9 cellular contexts compared by ENCODE assay signal in genomic region chr12:52023976-52024688, GRCh38. TPM values are rescaled to one million over a fixed set of nuclear protein-coding genes. Genes with fewer than 3 reads are reported as not detected.
DNase-seq lines count a peak whose midpoint lies in the region; ATAC-seq and TF ChIP-seq lines count a peak whose summit lies in the region.
"Had no signal": no experiment of that assay in that cellular context is flagged by ENCODE, and none has a peak within 500 bp of the region (broad histone marks: within the 10 kb centered on the region; RNA-seq: fewer than 3 reads in every experiment).

No MANE protein-coding gene starts in this region.

- H3K79me2 ChIP-seq in fibroblast of lung (ENCODE audit: control insufficient read depth, insufficient read depth, low read length): no peaks in the 10 kb centered on the region

- H3K27me3 ChIP-seq in fibroblast of lung (ENCODE audit: control insufficient read depth, insufficient read depth, low read length): no peaks in the 10 kb centered on the region

- no peaks in the 10 kb centered on the region for H3K36me3 ChIP-seq in fibroblast of lung (ENCODE audit: control insufficient read depth, insufficient read depth, low read length)

- no peaks in the 10 kb centered on the region for H3K9me3 ChIP-seq in fibroblast of lung (ENCODE audit: control insufficient read depth, insufficient read depth, low read depth, low read length)

- ATAC-seq in GM21737 (IDR thresholded peaks at IDR 0.05; ENCODE audit: unreplicated experiment): peak; percentile 15
- no peak for ATAC-seq in HG02870 (IDR thresholded peaks at IDR 0.05; ENCODE audit: unreplicated experiment)

- H3K4me3 ChIP-seq in fibroblast of lung (replicated peaks in 1 of 4; ENCODE audit: control extremely low read depth in 1 of 4, insufficient read depth in 1 of 4, low read depth in 3 of 4, low read length in 4 of 4): peak overlapping the region; percentile 6 to 57 (median 38)
- peak overlapping the region; percentile 50 for H3K4me3 ChIP-seq in skeletal muscle cell (ENCODE audit: low read depth, low read length)

- POLR2A ChIA-PET in RWPE1 (lab: Yijun Ruan, JAX; ENCODE audit: low non-redundant PET): no interaction called here

- no peak overlapping the region for H3K9ac ChIP-seq in fibroblast of lung (ENCODE audit: insufficient read depth, low read length)

- H4K20me1 ChIP-seq in fibroblast of lung (ENCODE audit: control insufficient read depth, extremely low read depth, insufficient read depth, low read length): no peaks in the 10 kb centered on the region

- DNase-seq in RWPE1 (ENCODE audit: low spot score) (no peak), fibroblast of lung (ENCODE audit: low read depth in 2 of 2) (no peak), skeletal muscle cell (ENCODE audit: low read depth) (no peak), NCI-H446 treated with DMSO at 0.1 percent for 48 hours (lab: John Stamatoyannopoulos, UW) (no peak), NCI-H774 (lab: John Stamatoyannopoulos, UW) (no peak)
- no peak for DNase-seq in NK-92 treated with Interleukin-12 subunit alpha and Interleukin-12 subunit beta, amount 100 ng/mL, for 24 hours (lab: John Stamatoyannopoulos, UW)

- peak overlapping the region; percentile 88 for H3K4me2 ChIP-seq in fibroblast of lung (ENCODE audit: extremely low read depth, insufficient read depth, low read length)

- TF ChIP-seq CTCF in RWPE1 (conservative IDR thresholded peaks at IDR 0.05; ENCODE audit: low read depth): peak; percentile 69
- no peak for TF ChIP-seq CTCF in fibroblast of lung (conservative IDR thresholded peaks at IDR 0.05 in 1 of 2, IDR thresholded peaks at IDR 0.05 in 1 of 2; ENCODE audit: low read depth in 1 of 2, low read length in 2 of 2)

- no peak overlapping the region for H3K27ac ChIP-seq in RWPE1
- H3K27ac ChIP-seq in fibroblast of lung (ENCODE audit: insufficient read depth, low read length): no peak overlapping the region

- H2AFZ ChIP-seq in fibroblast of lung (ENCODE audit: low read length): peak overlapping the region; percentile 67

- H3K4me1 ChIP-seq in fibroblast of lung (ENCODE audit: control insufficient read depth, extremely low read depth, insufficient read depth, low read length): peaks cover 7% of the 10 kb centered on the region

- CTCF ChIA-PET in RWPE1 (lab: Yijun Ruan, JAX): interaction anchor here (0.5 to 4.9 kb wide), 18 partner anchors 8 to 575 kb away, joined by 3 to 75 read pairs (median 6); partner anchors contain the start of genes ANKRD33, ATG101, NR4A1 and TAMALIN

RNA-seq across cellular contexts. Expression of gene TAMALIN, which starts 17.4 kb away (rescaled TPM):
- 11.3 and 12.1 TPM in 2 replicates for total RNA-seq in fibroblast of lung
- polyA plus RNA-seq in fibroblast of lung: 4.9 and 5.3 TPM in 2 replicates
- 6.0 and 6.7 TPM in 2 replicates for polyA plus RNA-seq in fibroblast of lung (2012)
- polyA minus RNA-seq in fibroblast of lung (ENCODE audit: low replicate concordance): 7.3 and 10.0 TPM in 2 replicates

RNA-seq across cellular contexts. Expression of gene NR4A1, which starts 27.1 kb away (rescaled TPM):
- 2.1 and 3.8 TPM in 2 replicates for total RNA-seq in fibroblast of lung
- polyA plus RNA-seq in fibroblast of lung: 4.1 and 15.9 TPM in 2 replicates
- 7.9 and 23.3 TPM in 2 replicates for polyA plus RNA-seq in fibroblast of lung (2012)
- 16.6 and 62.1 TPM in 2 replicates for polyA minus RNA-seq in fibroblast of lung (ENCODE audit: low replicate concordance)

RNA-seq across cellular contexts. Expression of gene ATG101, which starts 45.6 kb away (rescaled TPM):
- 90.3 and 103 TPM in 2 replicates for total RNA-seq in fibroblast of lung
- 82.2 and 82.9 TPM in 2 replicates for polyA plus RNA-seq in fibroblast of lung
- polyA plus RNA-seq in fibroblast of lung (2012): 78.1 and 79.9 TPM in 2 replicates
- polyA minus RNA-seq in fibroblast of lung (ENCODE audit: low replicate concordance): 109 and 186 TPM in 2 replicates

RNA-seq across cellular contexts. Expression of gene SMIM41, which starts 55.4 kb away (rescaled TPM):
- 2.0 and 2.1 TPM in 2 replicates for total RNA-seq in fibroblast of lung
- polyA plus RNA-seq in fibroblast of lung: 1.9 and 4.8 TPM in 2 replicates
- polyA plus RNA-seq in fibroblast of lung (2012): 1.5 and 2.8 TPM in 2 replicates
- polyA minus RNA-seq in fibroblast of lung (ENCODE audit: low replicate concordance): not detected in 2 replicates
- total RNA-seq: glomerular endothelial cell had no signal
